Comparison of ENCODE assay signal across 27 cellular contexts in the genomic region with DNA sequence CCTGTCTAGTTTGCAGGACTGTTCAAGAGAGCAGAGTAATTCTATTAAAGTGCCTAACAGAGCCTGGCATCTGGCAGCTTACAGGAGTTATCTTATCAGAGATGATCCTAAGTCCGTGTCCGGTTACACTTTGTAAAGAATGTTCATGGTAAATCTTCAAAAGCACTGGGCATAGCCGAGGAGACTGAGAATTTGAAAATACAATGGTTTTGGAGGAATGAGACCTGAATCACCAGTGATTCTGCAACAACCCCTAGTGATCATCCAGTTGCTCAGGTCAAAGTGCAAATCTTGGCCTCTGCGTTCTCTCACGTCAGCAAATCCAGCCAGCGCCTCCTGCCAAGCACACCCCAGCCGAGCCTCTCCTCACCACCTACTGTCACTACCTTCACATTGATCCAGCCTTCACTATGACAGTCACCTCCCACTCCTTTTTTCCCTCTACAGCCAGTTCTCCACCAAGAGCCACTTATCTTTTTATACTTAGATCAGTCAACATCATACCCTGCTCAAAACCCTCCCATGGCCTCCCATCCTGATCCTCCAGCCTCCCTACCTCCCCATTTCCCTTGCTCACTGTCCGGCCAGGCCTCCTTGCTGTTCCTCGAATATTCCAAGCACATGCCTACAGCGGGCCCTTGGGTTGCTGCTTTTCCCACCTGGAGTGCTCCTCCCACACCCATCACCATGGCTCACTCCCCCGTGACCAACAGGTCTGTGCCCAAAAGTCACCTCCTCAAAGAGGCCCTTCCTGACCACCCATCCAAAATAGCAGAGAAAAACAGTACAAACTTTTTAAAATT. TPM values are rescaled to one million over a fixed set of nuclear protein-coding genes. Genes with fewer than 3 reads are reported as not detected.
A peak's percentile ranks its signal among the peaks of the same experiment; 100 is the strongest.
DNase-seq lines count a peak whose midpoint lies in the region; ATAC-seq, FAIRE-seq and TF ChIP-seq lines count a peak whose summit lies in the region.
"Had no signal": no experiment of that assay in that cellular context is flagged by ENCODE, and none has a peak within 500 bp of the region (broad histone marks: within the 10 kb centered on the region; RNA-seq: fewer than 3 reads in every experiment).

No MANE protein-coding gene starts in this region.

- TF ChIP-seq CTCF in SK-N-SH (IDR thresholded peaks at IDR 0.05) (no peak), adrenal gland (IDR thresholded peaks at IDR 0.05) (no peak), D721Med (IDR thresholded peaks at IDR 0.05; ENCODE audit: insufficient read depth, missing control alignments) (no peak), BE2C (IDR thresholded peaks at IDR 0.05; ENCODE audit: low read depth, low read length) (no peak)

- no peaks in the 10 kb centered on the region for H3K27me3 ChIP-seq in SK-N-SH (ENCODE audit: insufficient read depth)
- no peaks in the 10 kb centered on the region for H3K27me3 ChIP-seq in adrenal gland
- H3K27me3 ChIP-seq in small intestine (ENCODE audit: control insufficient read depth in 2 of 2, insufficient read depth in 2 of 2, low read length in 2 of 2), result no peaks in the 10 kb centered on the region
- no peaks in the 10 kb centered on the region for H3K27me3 ChIP-seq in BE2C
- H3K27me3 ChIP-seq: MG63, pancreas, SJCRH30, suprapubic skin had no signal

- FAIRE-seq in small intestine (lab: Jason Lieb, UNC), result no peak
- no peak for FAIRE-seq in D721Med (lab: Jason Lieb, UNC)
- FAIRE-seq: H54, pancreas had no signal

- no peak overlapping the region for H3K9ac ChIP-seq in SK-N-SH

- no peak for TF ChIP-seq EP300 in SK-N-SH (IDR thresholded peaks at IDR 0.05; ENCODE audit: borderline replicate concordance in 1 of 2, low read depth in 1 of 2, low read length in 1 of 2)

- H4K20me1 ChIP-seq in SK-N-SH (ENCODE audit: insufficient read depth), result no peaks in the 10 kb centered on the region

- POLR2A ChIA-PET in SK-N-SH (lab: Yijun Ruan, JAX), result no interaction called here

- H3F3A ChIP-seq in SK-N-SH (replicated peaks; ENCODE audit: insufficient read depth), result peaks cover 24% of the 10 kb centered on the region

- 90% methylated on average over 11 of the region's 11 CpGs for WGBS in SK-N-SH (ENCODE audit: low lambda C conversion rate)
- WGBS in adrenal gland, 4 donors, result 62 to 74% (median 71%) methylated on average over 11 of the region's 11 CpGs
- WGBS in small intestine, 3 donors, result 39 to 78% (median 58%) methylated on average over 11 of the region's 11 CpGs

- CTCF ChIA-PET in SK-N-SH (lab: Yijun Ruan, JAX), result interaction anchor here (0.8 kb wide), 1 partner anchor 19 kb away, joined by 3 read pairs; no protein-coding TSS in a partner anchor

- H3K36me3 ChIP-seq in SK-N-SH (replicated peaks in 1 of 2; ENCODE audit: control insufficient read depth in 1 of 2, insufficient read depth in 2 of 2, low read length in 1 of 2) (peaks cover 13 to 23% of the 10 kb centered on the region in 2 experiments), adrenal gland (replicated peaks in 1 of 2) (no peaks in the 10 kb centered on the region), small intestine (ENCODE audit: control insufficient read depth in 2 of 2, insufficient read depth in 2 of 2, low read length in 2 of 2) (no peaks in the 10 kb centered on the region), BE2C (0 out of 2 replicates have a peak, but pooled peaks cover 3% of the 10 kb centered on the region)

- no peaks in the 10 kb centered on the region for H3K9me3 ChIP-seq in SK-N-SH
- H3K9me3 ChIP-seq in adrenal gland (replicated peaks in 1 of 3), result no peaks in the 10 kb centered on the region
- H3K9me3 ChIP-seq in small intestine (ENCODE audit: control insufficient read depth, low read depth), result no peaks in the 10 kb centered on the region
- H3K9me3 ChIP-seq in BE2C, result no peaks in the 10 kb centered on the region
- H3K9me3 ChIP-seq: lower lobe of right lung, MG63, pancreas, SJCRH30, suprapubic skin had no signal

- no peaks in the 10 kb centered on the region; the same call in 1 of the 2 replicates for H3K79me2 ChIP-seq in SK-N-SH (ENCODE audit: insufficient read depth)

- no peak for TF ChIP-seq RAD21 in SK-N-SH (IDR thresholded peaks at IDR 0.05; ENCODE audit: low read length)

- peak in 1 of 2 donors; percentile 33 for TF ChIP-seq POLR2A in adrenal gland (IDR thresholded peaks at IDR 0.05)

- no peak; the same call in 2 of the 3 replicates for ATAC-seq in SK-N-SH treated with all-trans-retinoic acid at 6 μM for 48 hours
- peak; percentile 93 for ATAC-seq in left lobe of liver
- ATAC-seq in HG03025 (IDR thresholded peaks at IDR 0.05; ENCODE audit: low FRiP score, unreplicated experiment), result no peak
- ATAC-seq: activated CD4-positive, CD25-positive, alpha-beta regulatory T cell treated with anti-CD3 and anti-CD28 coated beads, Interleukin-2, amount 50 U/mL, for 24 hours; activated naive CD4-positive, alpha-beta T cell treated with anti-CD3 and anti-CD28 coated beads, Interleukin-2, amount 50 U/mL, for 72 hours; lower lobe of right lung; pancreas; right cardiac atrium; stimulated activated naive B cell treated with anti-CD40 and anti-IgM and Interleukin-4, amounts not matched to agents 10 μg/mL and 1 μg/mL and 100 μg/mL, for 72 hours had no signal

- DNase-seq in SK-N-SH (no peak), adrenal gland (peak in 4 of 7 donors; percentile 45 to 53 (median 52)), left lobe of liver (ENCODE audit: low spot score) (peak; percentile 91), small intestine (peak; percentile 83), D721Med (ENCODE audit: insufficient read length, low spot score) (no peak), BE2C (no peak)
- DNase-seq: activated CD4-positive, alpha-beta memory T cell treated with anti-CD3 and anti-CD28 coated beads, Interleukin-2, amount 10 ng/mL, durations not matched to agents 7 days and 5 days; CD8-positive, alpha-beta memory T cell; DMS153; KG1; lower lobe of right lung; MG63; NCI-H1105 treated with DMSO at 0.1 percent for 48 hours; NCI-H2029; NCI-H526 treated with DMSO at 0.1 percent for 48 hours; pancreas; right cardiac atrium; SJCRH30; stimulated activated CD4-positive, alpha-beta T cell treated with anti-CD3 and anti-CD28 coated beads, Interleukin-4, amount 100 ng/mL, for 4 hours; stimulated activated naive B cell treated with anti-CD40 and anti-IgM and Interleukin-4, amounts not matched to agents 10 μg/mL and 1 μg/mL and 100 μg/mL, for 72 hours had no signal

- no peak overlapping the region for H3K4me3 ChIP-seq in SK-N-SH (ENCODE audit: low read depth in 2 of 2, low read length in 1 of 2)
- no peak overlapping the region for H3K4me3 ChIP-seq in adrenal gland
- H3K4me3 ChIP-seq in small intestine (ENCODE audit: low read depth in 1 of 2, low read length in 2 of 2), result no peak overlapping the region
- no peak overlapping the region for H3K4me3 ChIP-seq in BE2C (ENCODE audit: low read depth, low read length)
- H3K4me3 ChIP-seq: lower lobe of right lung, MG63, pancreas, SJCRH30, suprapubic skin had no signal

- no peak overlapping the region for H2AFZ ChIP-seq in SK-N-SH (ENCODE audit: low read depth)

- H3K4me2 ChIP-seq in SK-N-SH, result no peak overlapping the region

- H3K27ac ChIP-seq in SK-N-SH (ENCODE audit: low read depth in 2 of 2, low read length in 1 of 2) (no peak overlapping the region), adrenal gland (peak overlapping the region in 4 of 5 donors; percentile 40 to 81 (median 44)), small intestine (ENCODE audit: low read depth in 1 of 2, low read length in 1 of 2) (no peak overlapping the region)
- H3K27ac ChIP-seq: 22Rv1, lower lobe of right lung, pancreas, SJCRH30, suprapubic skin had no signal

- peaks cover 3 to 37% of the 10 kb centered on the region in 2 experiments; a peak in 2 of 4 replicates for H3K4me1 ChIP-seq in SK-N-SH (ENCODE audit: control insufficient read depth in 1 of 2, insufficient read depth in 2 of 2, low read depth in 1 of 2, low read length in 1 of 2)
- peaks cover 5 to 33% of the 10 kb centered on the region in 2 donors for H3K4me1 ChIP-seq in adrenal gland (replicated peaks in 1 of 2)
- peaks cover 0 to 3% of the 10 kb centered on the region in 2 donors for H3K4me1 ChIP-seq in small intestine (ENCODE audit: control insufficient read depth in 2 of 2, insufficient read depth in 1 of 2, low read depth in 1 of 2, low read length in 1 of 2)
- H3K4me1 ChIP-seq in BE2C, result peaks cover 5% of the 10 kb centered on the region; the same call in 1 of the 2 replicates

- intact Hi-C loops in adrenal gland (cut with DNase I), result loop anchor here in 1 of 2 donors (10.0 kb wide), 1 partner anchor 68 kb away; no protein-coding TSS in a partner anchor

- H3K9me2 ChIP-seq in SK-N-SH, result no peaks in the 10 kb centered on the region

TF ChIP-seq in SK-N-SH treated with all-trans-retinoic acid at 6 μM for 48 hours, 23 proteins besides CTCF, POLR2A, EP300 and RAD21 (continues in another document):
- TF ChIP-seq ARNTL (CRISPR knock-in tag; IDR thresholded peaks at IDR 0.05; ENCODE audit: borderline replicate concordance, low read depth) (no peak), ZFP3 (CRISPR knock-in tag; IDR thresholded peaks at IDR 0.05) (peak; percentile 56; the same call in 1 of the 2 replicates)

TF ChIP-seq in SK-N-SH, 30 proteins besides CTCF, POLR2A, EP300 and RAD21 (continues in another document):
- TF ChIP-seq NRF1 (IDR thresholded peaks at IDR 0.05; ENCODE audit: low read depth, low read length) (no peak), GABPA (IDR thresholded peaks at IDR 0.05; ENCODE audit: low read depth) (no peak), RXRA (IDR thresholded peaks at IDR 0.05; ENCODE audit: borderline replicate concordance, low read depth) (no peak), POLR2AphosphoS5 (IDR thresholded peaks at IDR 0.05; ENCODE audit: low read depth, low read length) (no peak), JUND (IDR thresholded peaks at IDR 0.05) (no peak)
- TF ChIP-seq, protein P1, sequence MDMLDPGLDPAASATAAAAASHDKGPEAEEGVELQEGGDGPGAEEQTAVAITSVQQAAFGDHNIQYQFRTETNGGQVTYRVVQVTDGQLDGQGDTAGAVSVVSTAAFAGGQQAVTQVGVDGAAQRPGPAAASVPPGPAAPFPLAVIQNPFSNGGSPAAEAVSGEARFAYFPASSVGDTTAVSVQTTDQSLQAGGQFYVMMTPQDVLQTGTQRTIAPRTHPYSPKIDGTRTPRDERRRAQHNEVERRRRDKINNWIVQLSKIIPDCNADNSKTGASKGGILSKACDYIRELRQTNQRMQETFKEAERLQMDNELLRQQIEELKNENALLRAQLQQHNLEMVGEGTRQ (IDR thresholded peaks at IDR 0.05; ENCODE audit: borderline replicate concordance, low read depth, low read length), result no peak

RNA-seq across cellular contexts. Expression of a gene that starts 57.4 kb away (rescaled TPM):
- polyA plus RNA-seq in SK-N-SH (2012; rRNA removed) (6.9 and 7.3 TPM in 2 replicates), adrenal gland (10 to 100 TPM; 31.9 to 52.4 (median 32.6) TPM), small intestine (10 to 100 TPM in 1 of 3 donors, 1 to 10 TPM in 2; 2.2 to 10.3 (median 2.7) TPM)
- polyA plus RNA-seq in SK-N-SH (2012; cell fraction: cytosol; rRNA removed), result 5.2 and 6.2 TPM in 2 replicates
- polyA plus RNA-seq in SK-N-SH (2012; cell fraction: nucleus; rRNA removed), result 11.4 and 12.2 TPM in 2 replicates
- total RNA-seq in adrenal gland (100 to 1,000 TPM in 5 of 8 donors, 10 to 100 TPM in 3; 47.7 to 205 (median 122) TPM), left lobe of liver (30.9 TPM)
- 8.9 TPM for polyA plus RNA-seq in BE2C (2012; ENCODE audit: insufficient read depth, insufficient read length, low read depth)

Comparison
In these comparisons a context has a peak if more than half of its experiments do, and no peak if none do; other contexts are left out.
1. DNase-seq: peak in adrenal gland (4 of 7), left lobe of liver (single experiment) and small intestine (single experiment); none in SK-N-SH (single experiment), D721Med (single experiment) and BE2C (single experiment).
2. H3K27ac ChIP-seq: peak in adrenal gland (4 of 5); none in SK-N-SH (0 of 2) and small intestine (0 of 2).